Comparison of ENCODE assay signal across 10 cellular contexts in the genomic region with DNA sequence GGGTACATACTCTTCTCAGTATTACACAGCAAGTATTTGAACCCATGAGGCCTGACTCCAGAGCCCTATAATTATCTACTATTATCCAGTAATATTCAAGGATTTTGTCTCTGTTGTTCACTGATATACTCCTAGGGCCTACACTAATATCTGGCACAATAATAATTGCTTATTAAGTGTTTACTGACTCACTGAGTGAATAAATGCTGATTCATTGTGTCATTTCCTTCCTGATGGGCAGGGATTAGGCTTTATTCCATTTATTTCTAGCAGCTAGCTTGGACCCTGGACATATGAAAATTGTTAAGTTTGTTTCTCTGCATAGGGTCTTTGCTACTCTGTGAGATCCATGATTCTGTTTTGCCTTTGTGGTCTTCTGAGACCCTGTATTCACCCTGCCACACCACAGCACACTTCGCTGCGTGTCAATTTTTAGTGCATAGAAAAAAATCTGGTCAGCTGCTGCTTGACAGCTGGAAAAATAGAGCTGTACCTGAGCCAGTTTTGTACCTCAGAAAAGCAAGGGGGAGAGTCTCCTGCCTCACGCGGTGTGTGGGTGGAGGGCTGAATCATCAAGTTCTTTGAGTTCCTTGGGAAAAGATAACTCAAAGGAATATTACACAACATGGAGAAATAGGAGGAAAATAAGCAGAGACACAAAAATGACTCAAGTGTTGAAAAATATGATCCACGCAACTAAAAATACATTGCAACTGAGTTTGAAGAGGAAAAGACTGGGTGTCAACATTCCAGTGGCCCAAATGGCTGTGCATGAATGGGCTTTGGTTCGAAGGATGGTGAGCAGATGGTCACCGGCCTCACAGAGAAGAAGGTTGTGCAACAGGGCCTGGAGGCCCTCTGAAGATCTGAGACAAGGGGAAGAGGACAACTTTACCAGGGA. TPM values are rescaled to one million over a fixed set of nuclear protein-coding genes. Genes with fewer than 3 reads are reported as not detected.
A peak's percentile ranks its signal among the peaks of the same experiment; 100 is the strongest.
DNase-seq lines count a peak whose midpoint lies in the region; ATAC-seq and TF ChIP-seq lines count a peak whose summit lies in the region.
"Had no signal": no experiment of that assay in that cellular context is flagged by ENCODE, and none has a peak within 500 bp of the region (broad histone marks: within the 10 kb centered on the region; RNA-seq: fewer than 3 reads in every experiment).

No MANE protein-coding gene starts in this region.

- no TSS peak for BruUV-seq in MCF 10A (replicated peaks; lab: Mats Ljungman, UMichigan)

- no peak for TF ChIP-seq EP300 in suprapubic skin (IDR thresholded peaks at IDR 0.05)

- 49% methylated on average over 7 of the region's 7 CpGs for WGBS in suprapubic skin

- H3K9me3 ChIP-seq in suprapubic skin: no peaks in the 10 kb centered on the region

- peaks cover 45% of the 10 kb centered on the region for H3K4me1 Mint-ChIP-seq in MCF 10A (ENCODE audit: insufficient read depth, unreplicated experiment)
- H3K4me1 Mint-ChIP-seq in activated CD4-positive, alpha-beta T cell treated with anti-CD3 and anti-CD28 coated beads, Interleukin-2, amount 10 ng/mL, durations not matched to agents 24 days and 14 days: peaks cover 18% of the 10 kb centered on the region

- TF ChIP-seq CTCF in MCF 10A (IDR thresholded peaks at IDR 0.05; ENCODE audit: unreplicated experiment) (no peak), suprapubic skin (IDR thresholded peaks at IDR 0.05) (no peak)

- no peaks in the 10 kb centered on the region for H3K27me3 ChIP-seq in suprapubic skin

- no peak overlapping the region for H3K4me3 ChIP-seq in suprapubic skin

- CTCF ChIA-PET in MCF 10A (lab: Yijun Ruan, JAX): interaction anchor here (0.5 to 1.5 kb wide), 10 partner anchors 8 to 599 kb away, joined by 3 to 4 read pairs (median 3); no protein-coding TSS in a partner anchor

- no peaks in the 10 kb centered on the region for H3K36me3 ChIP-seq in suprapubic skin

- peak; percentile 72 for DNase-seq in HPDE6-E6E7 (ENCODE audit: extremely low spot score)
- DNase-seq in MCF 10A (ENCODE audit: unreplicated experiment): peak; percentile 97
- peak; percentile 36 for DNase-seq in hepatic stellate cell (ENCODE audit: low spot score)
- DNase-seq in suprapubic skin (ENCODE audit: low spot score in 2 of 2): peak; percentile 82 to 83
- DNase-seq in activated CD4-positive, alpha-beta T cell treated with anti-CD3 and anti-CD28 coated beads, Interleukin-2, amount 10 ng/mL, durations not matched to agents 24 days and 14 days: no peak
- no peak for DNase-seq in NCI-H2029 treated with DMSO at 0.1 percent for 48 hours (lab: John Stamatoyannopoulos, UW)
- DNase-seq: activated CD4-positive, alpha-beta T cell treated with anti-CD3 and anti-CD28 coated beads for 48 hours had no signal

- no peak for TF ChIP-seq POLR2A in suprapubic skin (IDR thresholded peaks at IDR 0.05)

- H3K9me3 Mint-ChIP-seq in MCF 10A (ENCODE audit: unreplicated experiment): no peaks in the 10 kb centered on the region
- no peaks in the 10 kb centered on the region for H3K9me3 Mint-ChIP-seq in activated CD4-positive, alpha-beta T cell treated with anti-CD3 and anti-CD28 coated beads, Interleukin-2, amount 10 ng/mL, durations not matched to agents 24 days and 14 days

- peak overlapping the region; percentile 87 for H3K27ac Mint-ChIP-seq in MCF 10A (ENCODE audit: low read depth, unreplicated experiment)
- no peak overlapping the region for H3K27ac Mint-ChIP-seq in activated CD4-positive, alpha-beta T cell treated with anti-CD3 and anti-CD28 coated beads, Interleukin-2, amount 10 ng/mL, durations not matched to agents 24 days and 14 days

- peaks cover 42% of the 10 kb centered on the region for H3K4me1 ChIP-seq in suprapubic skin

- intact Hi-C loops in MCF 10A (cut with micrococcal nuclease): loop anchor here (1.0 to 2.0 kb wide), 3 partner anchors 25 to 152 kb away; no protein-coding TSS in a partner anchor
- intact Hi-C loops in activated CD4-positive, alpha-beta T cell treated with anti-CD3 and anti-CD28 coated beads, Interleukin-2, amount 10 ng/mL, durations not matched to agents 24 days and 14 days (cut with micrococcal nuclease): no loop called here

- no peaks in the 10 kb centered on the region for H3K36me3 Mint-ChIP-seq in MCF 10A (ENCODE audit: insufficient read depth, unreplicated experiment)
- H3K36me3 Mint-ChIP-seq in activated CD4-positive, alpha-beta T cell treated with anti-CD3 and anti-CD28 coated beads, Interleukin-2, amount 10 ng/mL, durations not matched to agents 24 days and 14 days (ENCODE audit: low read depth): no peaks in the 10 kb centered on the region

- H3K27ac ChIP-seq in suprapubic skin: peak overlapping the region; percentile 53
- H3K27ac ChIP-seq: HL-60 had no signal

- ATAC-seq in GM19324 (IDR thresholded peaks at IDR 0.05; ENCODE audit: low FRiP score, unreplicated experiment) (no peak), GM19328 (IDR thresholded peaks at IDR 0.05; ENCODE audit: unreplicated experiment) (no peak)

- POLR2A ChIA-PET in MCF 10A (lab: Yijun Ruan, JAX): interaction anchor here (0.5 to 6.5 kb wide), 15 partner anchors 9 to 976 kb away, joined by 3 to 41 read pairs (median 4); no protein-coding TSS in a partner anchor

- no peak overlapping the region for H3K4me3 Mint-ChIP-seq in MCF 10A (ENCODE audit: unreplicated experiment)
- H3K4me3 Mint-ChIP-seq in activated CD4-positive, alpha-beta T cell treated with anti-CD3 and anti-CD28 coated beads, Interleukin-2, amount 10 ng/mL, durations not matched to agents 24 days and 14 days: no peak overlapping the region

- H3K27me3 Mint-ChIP-seq in MCF 10A (ENCODE audit: insufficient read depth, unreplicated experiment): no peaks in the 10 kb centered on the region
- H3K27me3 Mint-ChIP-seq in activated CD4-positive, alpha-beta T cell treated with anti-CD3 and anti-CD28 coated beads, Interleukin-2, amount 10 ng/mL, durations not matched to agents 24 days and 14 days: peaks cover 1% of the 10 kb centered on the region

RNA-seq across cellular contexts. Expression of a gene that starts 18.9 kb away (rescaled TPM):
- total RNA-seq in MCF 10A (2022) (not detected in 2 replicates), suprapubic skin (1 to 10 TPM; 1.6 to 5.3 (median 3.8) TPM)
- total RNA-seq in activated CD4-positive, alpha-beta T cell treated with anti-CD3 and anti-CD28 coated beads, Interleukin-2, amount 10 ng/mL, durations not matched to agents 24 days and 14 days: 65.4 and 68.0 TPM in 2 replicates

RNA-seq across cellular contexts. Expression of a gene that starts 59.1 kb away (rescaled TPM):
- not detected in 2 replicates for total RNA-seq in MCF 10A (2022)
- not detected for total RNA-seq in suprapubic skin
- total RNA-seq in activated CD4-positive, alpha-beta T cell treated with anti-CD3 and anti-CD28 coated beads, Interleukin-2, amount 10 ng/mL, durations not matched to agents 24 days and 14 days: not detected in 2 replicates

Comparison
In these comparisons a context has a peak if more than half of its experiments do, and no peak if none do; other contexts are left out.
1. DNase-seq: peak in HPDE6-E6E7 (single experiment), MCF 10A (single experiment), hepatic stellate cell (single experiment) and suprapubic skin (2 of 2); none in activated CD4-positive, alpha-beta T cell treated with anti-CD3 and anti-CD28 coated beads, Interleukin-2, amount 10 ng/mL, durations not matched to agents 24 days and 14 days (single experiment) and NCI-H2029 treated with DMSO at 0.1 percent for 48 hours (single experiment).
2. RNA of a gene that starts 18.9 kb away (total RNA-seq): 65.4 to 68.0 TPM in activated CD4-positive, alpha-beta T cell treated with anti-CD3 and anti-CD28 coated beads, Interleukin-2, amount 10 ng/mL, durations not matched to agents 24 days and 14 days; 1.6 to 5.3 TPM in suprapubic skin and not detected in MCF 10A; every median in the first group is over 10 times any median in the second.